9 cellular contexts compared by ENCODE assay signal in genomic region chr11:128859563-128860441, GRCh38. TPM values are rescaled to one million over a fixed set of nuclear protein-coding genes. Genes with fewer than 3 reads are reported as not detected.
DNase-seq lines count a peak whose midpoint lies in the region; ATAC-seq and TF ChIP-seq lines count a peak whose summit lies in the region.
"Had no signal": no experiment of that assay in that cellular context is flagged by ENCODE, and none has a peak within 500 bp of the region (broad histone marks: within the 10 kb centered on the region; RNA-seq: fewer than 3 reads in every experiment).

No MANE protein-coding gene starts in this region.

- H3K27me3 ChIP-seq in SU-DHL-6 (ENCODE audit: low read length) (no peaks in the 10 kb centered on the region), hepatocyte (no peaks in the 10 kb centered on the region)

- no peak overlapping the region for H3K27ac ChIP-seq in SU-DHL-6 (ENCODE audit: low read depth, low read length)
- H3K27ac ChIP-seq in hepatocyte: no peak overlapping the region

- H3F3A ChIP-seq in SU-DHL-6 (ENCODE audit: insufficient read depth): no peaks in the 10 kb centered on the region

- no peaks in the 10 kb centered on the region for H4K20me1 ChIP-seq in SU-DHL-6 (ENCODE audit: low read depth, low read length)
- H4K20me1 ChIP-seq in hepatocyte (ENCODE audit: insufficient read depth, poor library complexity, severe bottlenecking): no peaks in the 10 kb centered on the region

- H3K9ac ChIP-seq in SU-DHL-6 (ENCODE audit: low read length): 0 out of 2 replicates have a peak overlapping the region, but pooled peaks have one; percentile 13

- H3K9me3 ChIP-seq in SU-DHL-6 (ENCODE audit: insufficient read depth, low read length) (no peaks in the 10 kb centered on the region), hepatocyte (ENCODE audit: low read depth) (no peaks in the 10 kb centered on the region)

- DNase-seq in Ammon's horn (ENCODE audit: low spot score): peak; percentile 40
- peak; percentile 58 for DNase-seq in GM19240 (ENCODE audit: insufficient read length, low spot score)
- peak; percentile 78 for DNase-seq in activated naive CD4-positive, alpha-beta T cell treated with anti-CD3 and anti-CD28 coated beads, Interleukin-2, amount 50 U/mL, for 16 hours
- DNase-seq in hepatocyte (ENCODE audit: low spot score): peak; percentile 84
- DNase-seq in stimulated activated CD4-positive, alpha-beta T cell treated with anti-CD3 and anti-CD28 coated beads, Interleukin-12 subunit alpha, Interleukin-12 subunit beta, amount 100 ng/mL, for 48 hours (ENCODE audit: low read depth in 2 of 3, low spot score in 1 of 3): peak; percentile 64 to 71 (median 65)
- no peak for DNase-seq in AML-193 (lab: John Stamatoyannopoulos, UW)

- H2AFZ ChIP-seq in SU-DHL-6 (ENCODE audit: low read depth, low read length, severe bottlenecking) (no peak overlapping the region), hepatocyte (no peak overlapping the region)

- ATAC-seq in HG03342 (IDR thresholded peaks at IDR 0.05; ENCODE audit: unreplicated experiment): peak; percentile 94

- H3K79me2 ChIP-seq in SU-DHL-6 (ENCODE audit: insufficient read depth, low read length): no peaks in the 10 kb centered on the region
- no peaks in the 10 kb centered on the region for H3K79me2 ChIP-seq in hepatocyte

- H3K36me3 ChIP-seq in SU-DHL-6 (ENCODE audit: low read length): no peaks in the 10 kb centered on the region
- H3K36me3 ChIP-seq in hepatocyte (replicated peaks; ENCODE audit: insufficient read depth, low read depth): no peaks in the 10 kb centered on the region

- no peak overlapping the region for H3K4me2 ChIP-seq in SU-DHL-6 (ENCODE audit: low read depth, low read length, poor library complexity, severe bottlenecking)
- peak overlapping the region; percentile 1 for H3K4me2 ChIP-seq in hepatocyte

- peaks cover 4% of the 10 kb centered on the region for H3K4me1 ChIP-seq in hepatocyte (ENCODE audit: insufficient read depth)

- TF ChIP-seq CTCF in SU-DHL-6 (IDR thresholded peaks at IDR 0.05; ENCODE audit: insufficient read depth, low read length, poor library complexity, severe bottlenecking) (peak; percentile 66), hepatocyte (IDR thresholded peaks at IDR 0.05; ENCODE audit: poor library complexity) (peak; percentile 81)

- 38% methylated on average over 33 of the region's 33 CpGs for WGBS in hepatocyte (ENCODE audit: low lambda C conversion rate, missing lambda C conversion rate)

- no peak overlapping the region for H3K4me3 ChIP-seq in SU-DHL-6 (ENCODE audit: insufficient read depth, low read length, poor library complexity, severe bottlenecking)
- H3K4me3 ChIP-seq in hepatocyte: no peak overlapping the region

- H3K9me2 ChIP-seq in SU-DHL-6 (replicated peaks; ENCODE audit: insufficient read depth, low read length) (no peaks in the 10 kb centered on the region), hepatocyte (replicated peaks; ENCODE audit: insufficient read depth) (no peaks in the 10 kb centered on the region)

RNA-seq across cellular contexts. Expression of gene KCNJ1, which starts 7.3 kb away (rescaled TPM):
- total RNA-seq in hepatocyte: not detected in 2 replicates
- polyA plus RNA-seq in hepatocyte: not detected in 2 replicates
- total RNA-seq: pulmonary artery endothelial cell had no signal

RNA-seq across cellular contexts. Expression of gene KCNJ5, which starts 31.4 kb away (rescaled TPM):
- total RNA-seq in hepatocyte: 0.64 and 1.00 TPM in 2 replicates
- polyA plus RNA-seq in hepatocyte: 0.52 and 1.2 TPM in 2 replicates
- total RNA-seq: pulmonary artery endothelial cell had no signal

Comparison
In these comparisons a context has a peak if more than half of its experiments do, and no peak if none do; other contexts are left out.
1. DNase-seq: peak in Ammon's horn (single experiment), GM19240 (single experiment), activated naive CD4-positive, alpha-beta T cell treated with anti-CD3 and anti-CD28 coated beads, Interleukin-2, amount 50 U/mL, for 16 hours (single experiment), hepatocyte (single experiment) and stimulated activated CD4-positive, alpha-beta T cell treated with anti-CD3 and anti-CD28 coated beads, Interleukin-12 subunit alpha, Interleukin-12 subunit beta, amount 100 ng/mL, for 48 hours (3 of 3); none in AML-193 (0 of 2).